1 cellular context compared by ENCODE assay signal in genomic region chr7:2403718-2404648, GRCh38.
TF ChIP-seq lines count a peak whose summit lies in the region.

No MANE protein-coding gene starts in this region.

TF ChIP-seq in HEK293, 187 proteins besides CTCF, POLR2A, EP300 and RAD21 (continued from another document):
- no peak for TF ChIP-seq SCRT1 (tag by site-specific recombination; IDR thresholded peaks at IDR 0.05; ENCODE audit: borderline replicate concordance)
- TF ChIP-seq YY2 (tag by site-specific recombination; IDR thresholded peaks at IDR 0.05) = no peak
- TF ChIP-seq ZNF747 (tag by site-specific recombination; IDR thresholded peaks at IDR 0.05) = no peak
- TF ChIP-seq ZNF138 (tag by site-specific recombination; IDR thresholded peaks at IDR 0.05; ENCODE audit: borderline replicate concordance) = no peak
- peak; percentile 38; the same call in 1 of the 2 replicates for TF ChIP-seq GLIS2 (tag by site-specific recombination; IDR thresholded peaks at IDR 0.05)
- TF ChIP-seq ZNF658 (tag by site-specific recombination; IDR thresholded peaks at IDR 0.05) = no peak
- TF ChIP-seq REST (tag by site-specific recombination; IDR thresholded peaks at IDR 0.05) = no peak
- peak; percentile 78 for TF ChIP-seq ZNF335 (tag by site-specific recombination; conservative IDR thresholded peaks at IDR 0.05)
- no peak for TF ChIP-seq ZNF571 (tag by site-specific recombination; IDR thresholded peaks at IDR 0.05)
- TF ChIP-seq ZBTB20 (tag by site-specific recombination; IDR thresholded peaks at IDR 0.05) = peak; percentile 81; the same call in 1 of the 2 replicates
- TF ChIP-seq ZNF670 (tag by site-specific recombination; IDR thresholded peaks at IDR 0.05; ENCODE audit: low read depth) = no peak
- TF ChIP-seq ZBTB6 (tag by site-specific recombination; IDR thresholded peaks at IDR 0.05) = no peak
- TF ChIP-seq ZBTB49 (tag by site-specific recombination; IDR thresholded peaks at IDR 0.05; ENCODE audit: low read depth) = no peak
- 0 out of 2 replicates have a peak, but pooled peaks have one; percentile 13 for TF ChIP-seq KLF10 (tag by site-specific recombination; IDR thresholded peaks at IDR 0.05)
- no peak for TF ChIP-seq GLI4 (tag by site-specific recombination; IDR thresholded peaks at IDR 0.05)
- no peak for TF ChIP-seq ZBTB44 (tag by site-specific recombination; IDR thresholded peaks at IDR 0.05)
- no peak for TF ChIP-seq ZNF623 (tag by site-specific recombination; IDR thresholded peaks at IDR 0.05)
- TF ChIP-seq ZNF785 (tag by site-specific recombination; IDR thresholded peaks at IDR 0.05) = no peak
- TF ChIP-seq SP3 (tag by site-specific recombination; IDR thresholded peaks at IDR 0.05) = no peak
- TF ChIP-seq ZNF146 (tag by site-specific recombination; IDR thresholded peaks at IDR 0.05) = no peak
- no peak for TF ChIP-seq ZNF169 (tag by site-specific recombination; IDR thresholded peaks at IDR 0.05)
- no peak for TF ChIP-seq HOXD13 (CRISPR knock-in tag; IDR thresholded peaks at IDR 0.05; ENCODE audit: borderline replicate concordance)
- TF ChIP-seq MZF1 (tag by site-specific recombination; IDR thresholded peaks at IDR 0.05; ENCODE audit: borderline replicate concordance) = no peak
- no peak for TF ChIP-seq PRDM1 (tag by site-specific recombination; IDR thresholded peaks at IDR 0.05)
- no peak for TF ChIP-seq ZNF23 (tag by site-specific recombination; IDR thresholded peaks at IDR 0.05; ENCODE audit: borderline replicate concordance)
- TF ChIP-seq ZNF10 (tag by site-specific recombination; IDR thresholded peaks at IDR 0.05) = no peak
- TF ChIP-seq ZNF530 (tag by site-specific recombination; IDR thresholded peaks at IDR 0.05; ENCODE audit: low read depth) = no peak
- TF ChIP-seq ZSCAN30 (tag by site-specific recombination; IDR thresholded peaks at IDR 0.05) = 0 out of 2 replicates have a peak, but pooled peaks have one; percentile 10
- TF ChIP-seq ZNF792 (tag by site-specific recombination; IDR thresholded peaks at IDR 0.05) = no peak
- TF ChIP-seq ZBTB21 (tag by site-specific recombination; IDR thresholded peaks at IDR 0.05) = no peak
- no peak for TF ChIP-seq ZNF155 (tag by site-specific recombination; IDR thresholded peaks at IDR 0.05)
- no peak for TF ChIP-seq FEZF1 (tag by site-specific recombination; IDR thresholded peaks at IDR 0.05)
- no peak for TF ChIP-seq ZNF626 (tag by site-specific recombination; IDR thresholded peaks at IDR 0.05)
- no peak for TF ChIP-seq ZNF266 (tag by site-specific recombination; IDR thresholded peaks at IDR 0.05; ENCODE audit: low read depth)
- no peak for TF ChIP-seq ZNF600 (tag by site-specific recombination; IDR thresholded peaks at IDR 0.05)
- no peak for TF ChIP-seq SETDB1 (IDR thresholded peaks at IDR 0.05; ENCODE audit: insufficient read length, low read length)
- TF ChIP-seq ZNF37A (tag by site-specific recombination; IDR thresholded peaks at IDR 0.05) = no peak
